Comparison of ENCODE assay signal across 7 cellular contexts in the genomic region with DNA sequence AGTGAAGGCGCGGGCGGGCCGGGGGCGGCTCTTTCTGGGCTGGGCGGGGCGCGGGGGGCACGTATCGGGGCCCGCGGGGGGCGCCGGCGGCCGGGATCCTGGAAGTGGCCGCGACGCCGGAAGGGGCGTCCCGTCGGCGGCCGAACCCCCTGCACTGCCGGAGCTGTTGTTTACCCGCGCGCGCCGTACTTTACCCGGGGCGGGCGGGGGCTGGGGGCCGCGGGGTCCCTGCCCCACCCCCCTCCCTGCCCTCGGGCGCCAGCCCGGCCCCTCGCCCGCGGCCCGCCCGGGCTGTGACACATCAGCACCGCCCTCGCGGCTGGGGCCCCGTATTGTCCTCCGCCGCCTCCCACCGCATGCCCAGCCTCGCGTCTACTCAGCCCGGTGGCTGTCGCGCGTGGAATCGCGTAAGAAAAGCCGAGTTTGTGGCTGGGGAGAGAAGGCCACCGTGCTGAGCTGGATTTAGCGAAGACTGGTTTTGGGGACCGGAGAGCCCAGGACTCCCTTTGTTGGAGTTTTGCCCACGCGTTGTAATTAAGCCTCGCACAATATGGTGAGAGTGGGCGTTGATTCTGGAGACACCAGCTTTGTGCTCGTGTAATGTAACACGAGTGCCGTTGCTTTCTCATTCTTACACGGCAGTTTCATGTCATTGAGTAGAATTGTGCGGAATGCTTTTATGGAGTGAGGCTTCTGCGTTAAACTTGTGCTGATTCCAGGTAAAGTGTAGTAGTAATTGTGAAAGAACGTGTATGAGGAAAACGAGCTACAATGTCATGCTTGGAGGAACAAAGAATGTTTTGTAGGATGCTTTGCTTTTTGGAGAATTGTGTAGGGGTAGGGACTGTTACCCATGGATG. TPM values are rescaled to one million over a fixed set of nuclear protein-coding genes. Genes with fewer than 3 reads are reported as not detected.
DNase-seq lines count a peak whose midpoint lies in the region; ATAC-seq and TF ChIP-seq lines count a peak whose summit lies in the region.

No MANE protein-coding gene starts in this region.

- DNase-seq in NCI-H748 treated with DMSO at 0.1 percent for 48 hours (lab: John Stamatoyannopoulos, UW) (peak; percentile 25), endothelial cell (ENCODE audit: low spot score) (peak; percentile 59)
- peak; percentile 33 for DNase-seq in activated CD8-positive, alpha-beta memory T cell treated with anti-CD3 and anti-CD28 coated beads, Interleukin-2, amount 50 U/mL, for 24 hours (ENCODE audit: extremely low read depth)
- DNase-seq in stimulated activated CD8-positive, alpha-beta memory T cell treated with anti-CD3 and anti-CD28 coated beads, Interleukin-15, amount 100 ng/mL, for 48 hours (ENCODE audit: low read depth in 2 of 2), result peak; percentile 54 to 64

- H3K9me3 ChIP-seq in mononuclear cell (ENCODE audit: low read depth, low read length), result no peaks in the 10 kb centered on the region

- H3K27me3 Mint-ChIP-seq in endothelial cell (ENCODE audit: unreplicated experiment), result peaks cover 13% of the 10 kb centered on the region

- no peaks in the 10 kb centered on the region for H3K36me3 Mint-ChIP-seq in endothelial cell (ENCODE audit: low read depth, unreplicated experiment)

- H3K9me3 Mint-ChIP-seq in endothelial cell (ENCODE audit: unreplicated experiment), result no peaks in the 10 kb centered on the region

- H3K27ac Mint-ChIP-seq in endothelial cell (ENCODE audit: unreplicated experiment), result peak overlapping the region; percentile 62

- H3K4me3 Mint-ChIP-seq in endothelial cell (ENCODE audit: unreplicated experiment), result peak overlapping the region; percentile 93

- TF ChIP-seq CTCF in endothelial cell (IDR thresholded peaks at IDR 0.05; ENCODE audit: unreplicated experiment), result no peak

- ATAC-seq in GM18502 (IDR thresholded peaks at IDR 0.05; ENCODE audit: poor library complexity, unreplicated experiment) (peak; percentile 26), HG02884 (IDR thresholded peaks at IDR 0.05; ENCODE audit: unreplicated experiment) (peak; percentile 12)

- H3K4me3 ChIP-seq in mononuclear cell (ENCODE audit: low read length), result peak overlapping the region; percentile 90

- H3K4me1 Mint-ChIP-seq in endothelial cell (ENCODE audit: unreplicated experiment), result peaks cover 27% of the 10 kb centered on the region

- H3K27me3 ChIP-seq in mononuclear cell (ENCODE audit: insufficient read depth, low read length), result no peaks in the 10 kb centered on the region

- peaks cover 65% of the 10 kb centered on the region for H3K4me1 ChIP-seq in mononuclear cell (ENCODE audit: insufficient read depth, low read length)

RNA-seq across cellular contexts. Expression of a gene that starts 0.6 kb away (rescaled TPM):
- total RNA-seq in endothelial cell (ENCODE audit: unreplicated experiment), result 49.4 TPM
- 232 TPM for total RNA-seq in mononuclear cell

Comparison
In these comparisons a context has a peak if more than half of its experiments do, and no peak if none do; other contexts are left out.
1. Peak in every context shown above with its lines: DNase-seq, ATAC-seq and H3K4me3 ChIP-seq.